In genomic region chr19:39415111-39416046, GRCh38 we compare ENCODE assay signal across 10 cellular contexts. TPM values are rescaled to one million over a fixed set of nuclear protein-coding genes. Genes with fewer than 3 reads are reported as not detected.
A peak's percentile ranks its signal among the peaks of the same experiment; 100 is the strongest.
DNase-seq lines count a peak whose midpoint lies in the region; ATAC-seq, FAIRE-seq and TF ChIP-seq lines count a peak whose summit lies in the region.
"Had no signal": no experiment of that assay in that cellular context is flagged by ENCODE, and none has a peak within 500 bp of the region (broad histone marks: within the 10 kb centered on the region; RNA-seq: fewer than 3 reads in every experiment).

No MANE protein-coding gene starts in this region.

- H3K27ac ChIP-seq in SK-N-SH (ENCODE audit: low read depth in 2 of 2, low read length in 1 of 2) (no peak overlapping the region; a peak in 1 of 4 replicates), GM12878 (ENCODE audit: control insufficient read depth, insufficient read depth) (no peak overlapping the region), lower lobe of right lung (peak overlapping the region; percentile 100), suprapubic skin (no peak overlapping the region)
- H3K27ac ChIP-seq: 22Rv1 had no signal

- no peak for ATAC-seq in SK-N-SH treated with all-trans-retinoic acid at 6 μM for 48 hours
- ATAC-seq in GM12878: no peak
- ATAC-seq in lower lobe of right lung: no peak

- H3K4me1 ChIP-seq in SK-N-SH (ENCODE audit: control insufficient read depth in 1 of 2, insufficient read depth in 2 of 2, low read depth in 1 of 2, low read length in 1 of 2) (peaks cover 18 to 28% of the 10 kb centered on the region in 2 experiments; a peak in 3 of 4 replicates), GM12878 (ENCODE audit: control insufficient read depth, insufficient read depth, low read length) (peaks cover 12% of the 10 kb centered on the region), lower lobe of right lung (peaks cover 31% of the 10 kb centered on the region), suprapubic skin (peaks cover 38% of the 10 kb centered on the region)

- no peak; the same call in 1 of the 2 replicates for TF ChIP-seq POLR2A in GM12878 (IDR thresholded peaks at IDR 0.05; ENCODE audit: low read depth, low read length)
- TF ChIP-seq POLR2A in suprapubic skin (IDR thresholded peaks at IDR 0.05): no peak

- POLR2A ChIA-PET in SK-N-SH (lab: Yijun Ruan, JAX): interaction anchor here (0.9 to 2.2 kb wide), 4 partner anchors 13 to 24 kb away, joined by 3 to 28 read pairs (median 5); partner anchors contain the start of genes MED29, PAF1 and RPS16
- POLR2A ChIA-PET in GM12878 (lab: Charles Lee): interaction anchor here (0.6 to 2.3 kb wide), 4 partner anchors 17 to 29 kb away, joined by 3 to 8 read pairs (median 5); no protein-coding TSS in a partner anchor

- SMC1A ChIA-PET in GM12878 (lab: Charles Lee; ENCODE audit: uncharacterized antibody, unreplicated experiment): interaction anchor here (1.0 to 1.6 kb wide), 3 partner anchors 12 to 17 kb away, joined by 3 to 5 read pairs (median 4); no protein-coding TSS in a partner anchor

- intact Hi-C loops in GM12878 (cut with micrococcal nuclease; ENCODE audit: unreplicated experiment): loop anchor here (10.0 kb wide), 1 partner anchor 119 kb away; the partner anchor contains the start of gene EID2B
- intact Hi-C loops in lower lobe of right lung (cut with DNase I): no loop called here

- peaks cover 27% of the 10 kb centered on the region for H3F3A ChIP-seq in SK-N-SH (replicated peaks; ENCODE audit: insufficient read depth)

- in situ Hi-C loops in GM12878 (cut with MboI) (no loop called here), ACHN (cut with HindIII; ENCODE audit: low pct_ligation_motif_present, low pct_unique_long_range_greater_than_20kb, low sequenced_read_pairs) (no loop called here)

- no TSS peak for BruUV-seq in GM12878 (replicated peaks; lab: Mats Ljungman, UMichigan)

- TF ChIP-seq CTCF in SK-N-SH (IDR thresholded peaks at IDR 0.05): 0 out of 2 replicates have a peak, but pooled peaks have one; percentile 6
- 0 out of 6 replicates have a peak, but pooled peaks of 1 of the 3 experiments have one; percentile 14 for TF ChIP-seq CTCF in GM12878 (IDR thresholded peaks at IDR 0.05 in 2 of 3, conservative IDR thresholded peaks at IDR 0.05 in 1 of 3; ENCODE audit: control insufficient read depth in 2 of 3, extremely low read depth in 1 of 3, insufficient read depth in 1 of 3, low read depth in 3 of 3, low read length in 3 of 3)
- TF ChIP-seq CTCF in lower lobe of right lung (IDR thresholded peaks at IDR 0.05): no peak
- no peak for TF ChIP-seq CTCF in suprapubic skin (IDR thresholded peaks at IDR 0.05)

- H3K9me2 ChIP-seq in SK-N-SH: no peaks in the 10 kb centered on the region

- DNase-seq in SK-N-SH (no peak), GM12878 (ENCODE audit: low read depth, low spot score) (no peak), lower lobe of right lung (no peak), suprapubic skin (ENCODE audit: low spot score in 2 of 2) (no peak), ACHN (no peak), ureter (ENCODE audit: low spot score) (no peak), kidney glomerular epithelial cell (lab: John Stamatoyannopoulos, UW) (no peak)
- DNase-seq: activated T-cell treated with anti-CD3 and anti-CD28 coated beads, Interleukin-2, amount 50 U/mL, for 1 hour had no signal

- H3K4me3 ChIP-seq in SK-N-SH (ENCODE audit: low read depth in 2 of 2, low read length in 1 of 2): peak overlapping the region; percentile 92 to 96; a peak in 2 of 4 replicates
- H3K4me3 ChIP-seq in GM12878: peak overlapping the region; percentile 98; the same call in 1 of the 2 replicates
- H3K4me3 ChIP-seq in lower lobe of right lung: peak overlapping the region; percentile 97
- H3K4me3 ChIP-seq in suprapubic skin: peak overlapping the region; percentile 93

- H3K36me3 ChIP-seq in SK-N-SH (replicated peaks in 1 of 2; ENCODE audit: control insufficient read depth in 1 of 2, insufficient read depth in 2 of 2, low read length in 1 of 2) (peaks cover 12 to 15% of the 10 kb centered on the region in 2 experiments), GM12878 (ENCODE audit: control insufficient read depth in 2 of 2, insufficient read depth in 2 of 2, low read length in 1 of 2) (peaks cover 6 to 8% of the 10 kb centered on the region in 2 experiments; a peak in 3 of 4 replicates), lower lobe of right lung (peaks cover 22% of the 10 kb centered on the region), suprapubic skin (peaks cover 21% of the 10 kb centered on the region)

- H2AFZ ChIP-seq in SK-N-SH (ENCODE audit: low read depth): no peak overlapping the region
- H2AFZ ChIP-seq in GM12878 (ENCODE audit: control insufficient read depth, low read depth, low read length): no peak overlapping the region

- peaks cover 10% of the 10 kb centered on the region; the same call in 1 of the 2 replicates for H4K20me1 ChIP-seq in SK-N-SH (ENCODE audit: insufficient read depth)
- H4K20me1 ChIP-seq in GM12878 (ENCODE audit: control insufficient read depth, insufficient read depth): no peaks in the 10 kb centered on the region

- RAD21 ChIA-PET in GM12878 (lab: Charles Lee; ENCODE audit: unreplicated experiment): interaction anchor here (1.0 to 1.5 kb wide), 3 partner anchors 17 to 88 kb away, joined by 3 to 4 read pairs (median 3); partner anchors contain the start of gene RPS16

- TF ChIP-seq RAD21 in SK-N-SH (IDR thresholded peaks at IDR 0.05; ENCODE audit: low read length): no peak
- no peak for TF ChIP-seq RAD21 in GM12878 (IDR thresholded peaks at IDR 0.05; ENCODE audit: insufficient read depth, low read depth, low read length)

- WGBS in SK-N-SH (ENCODE audit: low lambda C conversion rate): 88% methylated on average over 32 of the region's 35 CpGs
- 92% methylated on average over 33 of the region's 35 CpGs for WGBS in GM12878 (ENCODE audit: insufficient coverage, insufficient replicate concordance, low lambda C conversion rate, missing lambda C conversion rate)
- WGBS in suprapubic skin: 68% methylated on average over 27 of the region's 35 CpGs

- H3K27me3 ChIP-seq in SK-N-SH (ENCODE audit: insufficient read depth) (no peaks in the 10 kb centered on the region), GM12878 (replicated peaks in 1 of 2; ENCODE audit: control insufficient read depth in 2 of 2, insufficient read depth in 2 of 2, low read length in 1 of 2) (no peaks in the 10 kb centered on the region), lower lobe of right lung (ENCODE audit: low read depth) (no peaks in the 10 kb centered on the region), suprapubic skin (no peaks in the 10 kb centered on the region)

- TF ChIP-seq EP300 in SK-N-SH (IDR thresholded peaks at IDR 0.05; ENCODE audit: borderline replicate concordance in 1 of 2, low read depth in 1 of 2, low read length in 1 of 2) (no peak), GM12878 (IDR thresholded peaks at IDR 0.05; ENCODE audit: borderline replicate concordance in 1 of 2, control insufficient read depth in 1 of 2, low read depth in 2 of 2, low read length in 2 of 2) (no peak), suprapubic skin (IDR thresholded peaks at IDR 0.05) (no peak)

- H3K9ac ChIP-seq in SK-N-SH: 0 out of 2 replicates have a peak overlapping the region, but pooled peaks have one; percentile 97
- no peak overlapping the region for H3K9ac ChIP-seq in GM12878 (ENCODE audit: control insufficient read depth, insufficient read depth, low read length)

- CTCF ChIA-PET in SK-N-SH (lab: Yijun Ruan, JAX): interaction anchor here (1.3 to 5.1 kb wide), 7 partner anchors 11 to 125 kb away, joined by 3 to 53 read pairs (median 6); partner anchors contain the start of genes EID2, EID2B, MED29 and PAF1
- CTCF ChIA-PET in GM12878 (lab: Yijun Ruan, JAX): interaction anchor here (1.0 kb wide), 3 partner anchors 14 to 25 kb away, joined by 3 to 4 read pairs (median 4); no protein-coding TSS in a partner anchor

- no peak for FAIRE-seq in GM12878 (lab: Jason Lieb, UNC)

- H3K4me2 ChIP-seq in SK-N-SH: peak overlapping the region; percentile 99
- peak overlapping the region; percentile 11; the same call in 1 of the 2 replicates for H3K4me2 ChIP-seq in GM12878 (ENCODE audit: control insufficient read depth, insufficient read depth)

- peaks cover 49% of the 10 kb centered on the region for H3K79me2 ChIP-seq in SK-N-SH (ENCODE audit: insufficient read depth)
- peaks cover 27% of the 10 kb centered on the region for H3K79me2 ChIP-seq in GM12878 (ENCODE audit: control insufficient read depth, insufficient read depth, low read length)

- H3K9me3 ChIP-seq in SK-N-SH (no peaks in the 10 kb centered on the region), GM12878 (replicated peaks; ENCODE audit: control insufficient read depth, insufficient read depth, low read length) (no peaks in the 10 kb centered on the region), lower lobe of right lung (no peaks in the 10 kb centered on the region), suprapubic skin (no peaks in the 10 kb centered on the region)

RNA-seq across cellular contexts. Expression of gene PLEKHG2, which starts 2.9 kb away (rescaled TPM):
- polyA plus RNA-seq in SK-N-SH (2012; rRNA removed): 13.6 and 13.8 TPM in 2 replicates
- 2.8 and 4.6 TPM in 2 replicates for polyA plus RNA-seq in SK-N-SH (2012; cell fraction: cytosol; rRNA removed)
- polyA plus RNA-seq in SK-N-SH (2012; cell fraction: nucleus; rRNA removed): 85.4 and 89.2 TPM in 2 replicates
- total RNA-seq in GM12878 (2013; cell fraction: nucleolus; rRNA removed): 49.8 and 54.8 TPM in 2 replicates
- 13.4 and 18.1 TPM in 2 replicates for total RNA-seq in GM12878 (2014; rRNA removed)
- 12.1 and 13.6 TPM in 2 replicates for total RNA-seq in GM12878 (2014; rRNA removed; fragmentation: Illumina TruSeq; extraction: Trizol)
- total RNA-seq in GM12878 (2021): 56.6 and 62.5 TPM in 2 replicates
- polyA plus RNA-seq in GM12878 (2011; ENCODE audit: low read depth): 10.5 TPM
- 6.3 and 10.4 TPM in 2 replicates for polyA plus RNA-seq in GM12878 (2011; rRNA removed)
- polyA plus RNA-seq in GM12878 (2011; cell fraction: cytosol; rRNA removed): 8.8 and 23.4 TPM in 2 replicates
- polyA plus RNA-seq in GM12878 (2011; cell fraction: nucleus; rRNA removed): 78.6 and 96.3 TPM in 2 replicates
- 29.4 and 34.1 TPM in 2 replicates for polyA plus RNA-seq in GM12878 (2012)
- 17.1 and 114 TPM in 2 replicates for polyA plus RNA-seq in GM12878 (2014; fragmentation: Illumina TruSeq; extraction: Trizol)
- 1 to 10 TPM; 3.0 to 7.2 TPM for polyA plus RNA-seq in GM12878 (2014; fragmentation: Nextera tagmentation; extraction: Ambion mirVana)
- polyA plus RNA-seq in GM12878 (2014; rRNA removed): 25.2 and 31.8 TPM in 2 replicates
- 10 to 100 TPM; 17.3 to 18.1 TPM for polyA plus RNA-seq in GM12878 (2016; fragmentation: Nextera tagmentation; extraction: Ambion mirVana)
- polyA minus RNA-seq in GM12878 (2011; rRNA and poly(A)+ RNA removed): 5.9 and 32.7 TPM in 2 replicates
- 13.9 and 15.4 TPM in 2 replicates for polyA minus RNA-seq in GM12878 (2011; cell fraction: cytosol; rRNA and poly(A)+ RNA removed)
- polyA minus RNA-seq in GM12878 (2011; cell fraction: nucleus; rRNA and poly(A)+ RNA removed): 20.4 and 29.4 TPM in 2 replicates
- 24.7 TPM for total RNA-seq in lower lobe of right lung
- total RNA-seq in suprapubic skin: 10 to 100 TPM in 1 of 4 donors, 1 to 10 TPM in 3; 6.4 to 29.9 (median 7.7) TPM
- total RNA-seq in ureter: 38.8 TPM

RNA-seq across cellular contexts. Expression of gene ZFP36, which starts 8.7 kb away (rescaled TPM):
- polyA plus RNA-seq in SK-N-SH (2012; rRNA removed) (19.7 and 49.3 TPM in 2 replicates), GM12878 (2011; rRNA removed) (2.9 and 5.3 TPM in 2 replicates), GM12878 (2014; fragmentation: Illumina TruSeq; extraction: Trizol) (24.3 and 30.2 TPM in 2 replicates), GM12878 (2014; fragmentation: Nextera tagmentation; extraction: Ambion mirVana) (1 to 10 TPM; 5.3 to 7.8 TPM), GM12878 (2014; rRNA removed) (31.3 and 31.6 TPM in 2 replicates), GM12878 (2016; fragmentation: Nextera tagmentation; extraction: Ambion mirVana) (10 to 100 TPM; 39.7 to 43.7 TPM)
- 21.0 and 26.5 TPM in 2 replicates for polyA plus RNA-seq in SK-N-SH (2012; cell fraction: cytosol; rRNA removed)
- 127 and 135 TPM in 2 replicates for polyA plus RNA-seq in SK-N-SH (2012; cell fraction: nucleus; rRNA removed)
- total RNA-seq in GM12878 (2013; cell fraction: nucleolus; rRNA removed): 55.8 and 57.7 TPM in 2 replicates
- total RNA-seq in GM12878 (2014; rRNA removed) (10.1 and 11.9 TPM in 2 replicates), GM12878 (2014; rRNA removed; fragmentation: Illumina TruSeq; extraction: Trizol) (10.0 and 10.1 TPM in 2 replicates), GM12878 (2021) (50.1 and 55.0 TPM in 2 replicates), lower lobe of right lung (208 TPM), suprapubic skin (100 to 1,000 TPM; 426 to 850 (median 540) TPM), ureter (230 TPM)
- 10.7 TPM for polyA plus RNA-seq in GM12878 (2011; ENCODE audit: low read depth)
- 8.8 and 14.3 TPM in 2 replicates for polyA plus RNA-seq in GM12878 (2011; cell fraction: cytosol; rRNA removed)
- 74.9 and 76.1 TPM in 2 replicates for polyA plus RNA-seq in GM12878 (2011; cell fraction: nucleus; rRNA removed)
- polyA plus RNA-seq in GM12878 (2012): 39.8 and 73.1 TPM in 2 replicates
- 3.7 and 10.3 TPM in 2 replicates for polyA minus RNA-seq in GM12878 (2011; rRNA and poly(A)+ RNA removed)
- polyA minus RNA-seq in GM12878 (2011; cell fraction: cytosol; rRNA and poly(A)+ RNA removed): 30.7 and 36.4 TPM in 2 replicates
- polyA minus RNA-seq in GM12878 (2011; cell fraction: nucleus; rRNA and poly(A)+ RNA removed): 64.4 and 90.9 TPM in 2 replicates

RNA-seq across cellular contexts. Expression of gene RPS16, which starts 20.4 kb away (rescaled TPM):
- polyA plus RNA-seq in SK-N-SH (2012; rRNA removed) (5,038 and 7,541 TPM in 2 replicates), GM12878 (2011; rRNA removed) (1,202 and 1,881 TPM in 2 replicates), GM12878 (2014; fragmentation: Illumina TruSeq; extraction: Trizol) (1,250 and 2,410 TPM in 2 replicates), GM12878 (2014; fragmentation: Nextera tagmentation; extraction: Ambion mirVana) (1,000 to 10,000 TPM; 3,810 to 4,177 TPM), GM12878 (2014; rRNA removed) (4,404 and 4,810 TPM in 2 replicates), GM12878 (2016; fragmentation: Nextera tagmentation; extraction: Ambion mirVana) (1,000 to 10,000 TPM; 1,821 to 1,829 TPM)
- polyA plus RNA-seq in SK-N-SH (2012; cell fraction: cytosol; rRNA removed): 3,850 and 5,242 TPM in 2 replicates
- polyA plus RNA-seq in SK-N-SH (2012; cell fraction: nucleus; rRNA removed): 1,787 and 2,864 TPM in 2 replicates
- 10.8 and 16.1 TPM in 2 replicates for total RNA-seq in GM12878 (2013; cell fraction: nucleolus; rRNA removed)
- total RNA-seq in GM12878 (2014; rRNA removed) (1,897 and 2,276 TPM in 2 replicates), GM12878 (2014; rRNA removed; fragmentation: Illumina TruSeq; extraction: Trizol) (144 and 148 TPM in 2 replicates), GM12878 (2021) (3,603 and 3,713 TPM in 2 replicates), lower lobe of right lung (1,586 TPM), suprapubic skin (1,000 to 10,000 TPM; 1,096 to 2,035 (median 1,787) TPM), ureter (2,118 TPM)
- polyA plus RNA-seq in GM12878 (2011; ENCODE audit: low read depth): 5,627 TPM
- polyA plus RNA-seq in GM12878 (2011; cell fraction: cytosol; rRNA removed): 7,530 and 7,949 TPM in 2 replicates
- 2,024 and 2,282 TPM in 2 replicates for polyA plus RNA-seq in GM12878 (2011; cell fraction: nucleus; rRNA removed)
- 5,175 and 6,218 TPM in 2 replicates for polyA plus RNA-seq in GM12878 (2012)
- polyA minus RNA-seq in GM12878 (2011; rRNA and poly(A)+ RNA removed): 1,788 and 3,301 TPM in 2 replicates
- polyA minus RNA-seq in GM12878 (2011; cell fraction: cytosol; rRNA and poly(A)+ RNA removed): 1,375 and 1,377 TPM in 2 replicates
- 333 and 402 TPM in 2 replicates for polyA minus RNA-seq in GM12878 (2011; cell fraction: nucleus; rRNA and poly(A)+ RNA removed)

RNA-seq across cellular contexts. Expression of gene MED29, which starts 24.2 kb away (rescaled TPM):
- 32.0 and 33.1 TPM in 2 replicates for polyA plus RNA-seq in SK-N-SH (2012; rRNA removed)
- polyA plus RNA-seq in SK-N-SH (2012; cell fraction: cytosol; rRNA removed): 23.5 and 29.6 TPM in 2 replicates
- 21.0 and 21.9 TPM in 2 replicates for polyA plus RNA-seq in SK-N-SH (2012; cell fraction: nucleus; rRNA removed)
- 12.2 and 14.2 TPM in 2 replicates for total RNA-seq in GM12878 (2013; cell fraction: nucleolus; rRNA removed)
- 22.6 and 22.7 TPM in 2 replicates for total RNA-seq in GM12878 (2014; rRNA removed)
- 12.8 and 14.5 TPM in 2 replicates for total RNA-seq in GM12878 (2014; rRNA removed; fragmentation: Illumina TruSeq; extraction: Trizol)
- total RNA-seq in GM12878 (2021): 26.2 and 28.0 TPM in 2 replicates
- 9.9 TPM for polyA plus RNA-seq in GM12878 (2011; ENCODE audit: low read depth)
- polyA plus RNA-seq in GM12878 (2011; rRNA removed): 13.9 and 19.5 TPM in 2 replicates
- 32.6 and 34.4 TPM in 2 replicates for polyA plus RNA-seq in GM12878 (2011; cell fraction: cytosol; rRNA removed)
- 14.1 and 18.7 TPM in 2 replicates for polyA plus RNA-seq in GM12878 (2011; cell fraction: nucleus; rRNA removed)
- polyA plus RNA-seq in GM12878 (2012): 15.5 and 16.8 TPM in 2 replicates
- polyA plus RNA-seq in GM12878 (2014; fragmentation: Illumina TruSeq; extraction: Trizol): 16.7 and 23.0 TPM in 2 replicates
- polyA plus RNA-seq in GM12878 (2014; fragmentation: Nextera tagmentation; extraction: Ambion mirVana): 1 to 10 TPM; 3.2 to 5.1 TPM
- polyA plus RNA-seq in GM12878 (2014; rRNA removed): 24.4 and 26.4 TPM in 2 replicates
- 10 to 100 TPM; 31.9 to 36.6 TPM for polyA plus RNA-seq in GM12878 (2016; fragmentation: Nextera tagmentation; extraction: Ambion mirVana)
- polyA minus RNA-seq in GM12878 (2011; rRNA and poly(A)+ RNA removed): 19.4 and 20.9 TPM in 2 replicates
- polyA minus RNA-seq in GM12878 (2011; cell fraction: cytosol; rRNA and poly(A)+ RNA removed): 5.5 and 8.7 TPM in 2 replicates
- polyA minus RNA-seq in GM12878 (2011; cell fraction: nucleus; rRNA and poly(A)+ RNA removed): 18.6 and 27.7 TPM in 2 replicates
- total RNA-seq in lower lobe of right lung: 33.1 TPM
- 10 to 100 TPM; 36.3 to 57.8 (median 48.0) TPM for total RNA-seq in suprapubic skin
- total RNA-seq in ureter: 51.8 TPM

RNA-seq across cellular contexts. Expression of gene PAF1, which starts 24.5 kb away (rescaled TPM):
- 57.6 and 65.3 TPM in 2 replicates for polyA plus RNA-seq in SK-N-SH (2012; rRNA removed)
- polyA plus RNA-seq in SK-N-SH (2012; cell fraction: cytosol; rRNA removed): 55.9 and 65.2 TPM in 2 replicates
- polyA plus RNA-seq in SK-N-SH (2012; cell fraction: nucleus; rRNA removed): 76.8 and 79.5 TPM in 2 replicates
- 15.4 and 21.4 TPM in 2 replicates for total RNA-seq in GM12878 (2013; cell fraction: nucleolus; rRNA removed)
- total RNA-seq in GM12878 (2014; rRNA removed): 35.9 and 40.0 TPM in 2 replicates
- 26.2 and 32.2 TPM in 2 replicates for total RNA-seq in GM12878 (2014; rRNA removed; fragmentation: Illumina TruSeq; extraction: Trizol)
- total RNA-seq in GM12878 (2021): 33.8 and 34.8 TPM in 2 replicates
- 19.7 TPM for polyA plus RNA-seq in GM12878 (2011; ENCODE audit: low read depth)
- polyA plus RNA-seq in GM12878 (2011; rRNA removed): 34.2 and 44.6 TPM in 2 replicates
- polyA plus RNA-seq in GM12878 (2011; cell fraction: cytosol; rRNA removed): 44.0 and 45.7 TPM in 2 replicates
- polyA plus RNA-seq in GM12878 (2011; cell fraction: nucleus; rRNA removed): 53.9 and 78.1 TPM in 2 replicates
- polyA plus RNA-seq in GM12878 (2012): 34.7 and 38.4 TPM in 2 replicates
- 38.3 and 44.2 TPM in 2 replicates for polyA plus RNA-seq in GM12878 (2014; fragmentation: Illumina TruSeq; extraction: Trizol)
- 1 to 10 TPM; 1.7 to 3.7 TPM for polyA plus RNA-seq in GM12878 (2014; fragmentation: Nextera tagmentation; extraction: Ambion mirVana)
- polyA plus RNA-seq in GM12878 (2014; rRNA removed): 39.2 and 41.8 TPM in 2 replicates
- 10 to 100 TPM; 39.3 to 45.8 TPM for polyA plus RNA-seq in GM12878 (2016; fragmentation: Nextera tagmentation; extraction: Ambion mirVana)
- polyA minus RNA-seq in GM12878 (2011; rRNA and poly(A)+ RNA removed): 28.8 and 36.4 TPM in 2 replicates
- 15.4 and 26.1 TPM in 2 replicates for polyA minus RNA-seq in GM12878 (2011; cell fraction: cytosol; rRNA and poly(A)+ RNA removed)
- 30.0 and 47.1 TPM in 2 replicates for polyA minus RNA-seq in GM12878 (2011; cell fraction: nucleus; rRNA and poly(A)+ RNA removed)
- total RNA-seq in lower lobe of right lung: 33.7 TPM
- 10 to 100 TPM; 24.8 to 42.4 (median 35.4) TPM for total RNA-seq in suprapubic skin
- total RNA-seq in ureter: 36.9 TPM
